ENCODE assay signal across 2 cellular contexts in genomic region chr13:110485604-110486003, GRCh38.
TF ChIP-seq lines count a peak whose summit lies in the region.

No MANE protein-coding gene starts in this region.

TF ChIP-seq in Ishikawa, 13 proteins besides CTCF, POLR2A, EP300 and RAD21:
- TF ChIP-seq YY1 (IDR thresholded peaks at IDR 0.05; ENCODE audit: low read depth) (no peak), TEAD4 (IDR thresholded peaks at IDR 0.05) (peak; percentile 91)
TF ChIP-seq in Ishikawa: peak in this region for 1.

TF ChIP-seq in H1, 55 proteins besides CTCF, POLR2A, EP300 and RAD21:
- TF ChIP-seq KDM5A (IDR thresholded peaks at IDR 0.05; ENCODE audit: low read length): no peak
- no peak for TF ChIP-seq GTF2F1 (IDR thresholded peaks at IDR 0.05; ENCODE audit: borderline replicate concordance, low read depth, low read length)
- TF ChIP-seq GABPA (IDR thresholded peaks at IDR 0.05; ENCODE audit: borderline replicate concordance, insufficient read depth, low read length): no peak
- TF ChIP-seq EZH2 (IDR thresholded peaks at IDR 0.05; ENCODE audit: low read depth, low read length, severe bottlenecking): no peak
- TF ChIP-seq SRF (IDR thresholded peaks at IDR 0.05; ENCODE audit: low read depth, low read length): no peak
- TF ChIP-seq KDM4A (IDR thresholded peaks at IDR 0.05; ENCODE audit: low read depth, low read length, severe bottlenecking): no peak
- peak; percentile 70; the same call in 1 of the 2 replicates for TF ChIP-seq EGR1 (IDR thresholded peaks at IDR 0.05; ENCODE audit: borderline replicate concordance, low read depth, low read length)
- TF ChIP-seq SAP30 (IDR thresholded peaks at IDR 0.05; ENCODE audit: insufficient read depth, insufficient replicate concordance, low read length): no peak
- no peak for TF ChIP-seq NRF1 (IDR thresholded peaks at IDR 0.05; ENCODE audit: low read depth, low read length)
- peak; percentile 9; the same call in 1 of the 2 replicates for TF ChIP-seq KDM1A (IDR thresholded peaks at IDR 0.05; ENCODE audit: borderline replicate concordance, low read length)
- no peak for TF ChIP-seq RNF2 (IDR thresholded peaks at IDR 0.05; ENCODE audit: borderline replicate concordance, low read depth, low read length, missing control alignments, poor library complexity, severe bottlenecking)
- TF ChIP-seq POU5F1 (IDR thresholded peaks at IDR 0.05; ENCODE audit: low read depth, low read length): 0 out of 2 replicates have a peak, but pooled peaks have one; percentile 21
- no peak for TF ChIP-seq RBBP5 (IDR thresholded peaks at IDR 0.05; ENCODE audit: borderline replicate concordance, low read depth, low read length)
- TF ChIP-seq TBP (IDR thresholded peaks at IDR 0.05; ENCODE audit: low read depth, low read length): no peak
- peak; percentile 4 for TF ChIP-seq NANOG (IDR thresholded peaks at IDR 0.05; ENCODE audit: insufficient read depth, low read depth, low read length, poor library complexity, severe bottlenecking)
- TF ChIP-seq FOSL1 (IDR thresholded peaks at IDR 0.05; ENCODE audit: insufficient read depth, low read depth, low read length): no peak
- TF ChIP-seq MAFK (IDR thresholded peaks at IDR 0.05; ENCODE audit: low read depth, low read length): no peak
- TF ChIP-seq ZNF274 (IDR thresholded peaks at IDR 0.05; ENCODE audit: borderline replicate concordance, extremely low read depth, low read length): no peak
- no peak for TF ChIP-seq BACH1 (IDR thresholded peaks at IDR 0.05; ENCODE audit: low read length)
- TF ChIP-seq HDAC2 (IDR thresholded peaks at IDR 0.05; ENCODE audit: borderline replicate concordance in 1 of 2, low read depth in 2 of 2, low read length in 2 of 2): peak; percentile 96 to 98
- no peak for TF ChIP-seq SUZ12 (IDR thresholded peaks at IDR 0.05; ENCODE audit: low read length)
- peak; percentile 53 to 69 for TF ChIP-seq BCL11A (IDR thresholded peaks at IDR 0.05; ENCODE audit: low read depth in 2 of 2, low read length in 2 of 2)
- TF ChIP-seq JUN (IDR thresholded peaks at IDR 0.05; ENCODE audit: low read depth, low read length): no peak
- TF ChIP-seq RFX5 (IDR thresholded peaks at IDR 0.05; ENCODE audit: borderline replicate concordance, low read depth, low read length): no peak
- no peak for TF ChIP-seq POLR2AphosphoS5 (IDR thresholded peaks at IDR 0.05; ENCODE audit: low read depth, low read length)
- peak; percentile 73 to 87; a peak in 3 of 4 replicates for TF ChIP-seq SIN3A (conservative IDR thresholded peaks at IDR 0.05 in 1 of 2, IDR thresholded peaks at IDR 0.05 in 1 of 2; ENCODE audit: low read depth in 1 of 2, low read length in 2 of 2)
- no peak for TF ChIP-seq PHF8 (conservative IDR thresholded peaks at IDR 0.05; ENCODE audit: low read depth, low read length)
- no peak for TF ChIP-seq SIX5 (IDR thresholded peaks at IDR 0.05; ENCODE audit: low read depth, low read length)
- peak; percentile 52; the same call in 1 of the 2 replicates for TF ChIP-seq JUND (IDR thresholded peaks at IDR 0.05; ENCODE audit: low read length)
- no peak for TF ChIP-seq SP4 (IDR thresholded peaks at IDR 0.05; ENCODE audit: low read length)
- TF ChIP-seq SP1 (IDR thresholded peaks at IDR 0.05; ENCODE audit: low read depth, low read length): peak; percentile 76
- TF ChIP-seq CBX5 (IDR thresholded peaks at IDR 0.05; ENCODE audit: low read depth, low read length): no peak
- TF ChIP-seq CTBP2 (IDR thresholded peaks at IDR 0.05; ENCODE audit: borderline replicate concordance, insufficient read depth, insufficient read length, low read length): peak; percentile 94
- peak; percentile 90; the same call in 1 of the 2 replicates for TF ChIP-seq TCF12 (IDR thresholded peaks at IDR 0.05; ENCODE audit: low read depth, low read length)
- no peak for TF ChIP-seq CREB1 (IDR thresholded peaks at IDR 0.05)
- TF ChIP-seq TEAD4 (IDR thresholded peaks at IDR 0.05; ENCODE audit: low read depth, low read length): peak; percentile 100
- TF ChIP-seq ATF2 (IDR thresholded peaks at IDR 0.05; ENCODE audit: low read length): peak; percentile 75; the same call in 1 of the 2 replicates
- TF ChIP-seq RXRA (IDR thresholded peaks at IDR 0.05; ENCODE audit: insufficient read depth, low read depth, low read length): 0 out of 2 replicates have a peak, but pooled peaks have one; percentile 90
